8 cellular contexts compared by ENCODE assay signal in the genomic region with DNA sequence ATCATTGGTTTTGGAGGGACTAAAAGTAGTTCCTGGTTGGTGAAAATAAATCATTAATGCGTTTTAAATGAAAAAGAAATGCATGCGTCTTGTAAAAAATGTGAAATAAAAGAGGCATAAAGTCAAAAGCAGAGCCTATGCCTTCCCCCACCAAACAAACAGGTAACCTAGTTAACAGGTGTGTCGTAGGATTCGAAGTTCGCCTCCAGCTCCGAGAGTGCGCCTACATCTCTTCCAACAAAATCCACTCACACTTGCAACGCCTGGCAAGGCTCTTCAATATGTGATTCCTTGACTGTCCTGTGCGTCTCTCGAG. TPM values are rescaled to one million over a fixed set of nuclear protein-coding genes. Genes with fewer than 3 reads are reported as not detected.
DNase-seq lines count a peak whose midpoint lies in the region; ATAC-seq and TF ChIP-seq lines count a peak whose summit lies in the region.

No MANE protein-coding gene starts in this region.

- H3K9me3 Mint-ChIP-seq in type B pancreatic cell = no peaks in the 10 kb centered on the region

- peaks cover 11% of the 10 kb centered on the region for H3K36me3 Mint-ChIP-seq in type B pancreatic cell

- peak overlapping the region; percentile 97 for H3K4me3 Mint-ChIP-seq in type B pancreatic cell

- POLR2A ChIA-PET in A673 (lab: Charles Lee; ENCODE audit: low non-redundant PET) (no interaction called here), HEK293 (lab: Yijun Ruan, JAX) (interaction anchor here (0.7 to 4.2 kb wide), 11 partner anchors 12 to 209 kb away, joined by 3 to 60 read pairs (median 4); partner anchors contain the start of genes ELAC1 and ME2)

- intact Hi-C loops in A673 (cut with micrococcal nuclease; ENCODE audit: unreplicated experiment) = no loop called here
- intact Hi-C loops in ascending aorta (cut with DNase I) = no loop called here
- intact Hi-C loops in left lung (cut with DNase I) = no loop called here

- ATAC-seq in left lung (no peak), GM21367 (IDR thresholded peaks at IDR 0.05; ENCODE audit: unreplicated experiment) (no peak), GM18858 (IDR thresholded peaks at IDR 0.05; ENCODE audit: unreplicated experiment) (no peak)

- H3K27me3 Mint-ChIP-seq in type B pancreatic cell = peaks cover 3% of the 10 kb centered on the region

- H3K27me3 ChIP-seq in A673 (replicated peaks; ENCODE audit: insufficient read depth, low read depth, low read length, poor library complexity) (no peaks in the 10 kb centered on the region), ascending aorta (no peaks in the 10 kb centered on the region), left lung (no peaks in the 10 kb centered on the region)

- H3K27ac Mint-ChIP-seq in type B pancreatic cell = peak overlapping the region; percentile 99

- peak overlapping the region; percentile 80 for H3K4me3 ChIP-seq in A673 (ENCODE audit: low read depth, low read length, poor library complexity, severe bottlenecking)
- H3K4me3 ChIP-seq in HEK293 (ENCODE audit: low read depth, low read length) = peak overlapping the region; percentile 27
- peak overlapping the region; percentile 91 to 95 for H3K4me3 ChIP-seq in ascending aorta
- peak overlapping the region; percentile 54 to 68 for H3K4me3 ChIP-seq in left lung

- peaks cover 32% of the 10 kb centered on the region for H3K4me1 ChIP-seq in A673 (ENCODE audit: insufficient read depth, low read length, poor library complexity, severe bottlenecking)
- peaks cover 23% of the 10 kb centered on the region for H3K4me1 ChIP-seq in HEK293 (ENCODE audit: control insufficient read depth, insufficient read depth, low read length)
- peaks cover 3 to 31% of the 10 kb centered on the region in 2 donors for H3K4me1 ChIP-seq in ascending aorta
- peaks cover 12 to 57% of the 10 kb centered on the region in 2 donors for H3K4me1 ChIP-seq in left lung

- TSS peak; percentile 55 for BruUV-seq in A673 (replicated peaks; lab: Mats Ljungman, UMichigan)

- no peaks in the 10 kb centered on the region for H3K9me3 ChIP-seq in A673 (ENCODE audit: low read depth, low read length, poor library complexity, severe bottlenecking)
- H3K9me3 ChIP-seq in HEK293 (ENCODE audit: control insufficient read depth, insufficient read depth, low read depth, low read length) = no peaks in the 10 kb centered on the region
- no peaks in the 10 kb centered on the region for H3K9me3 ChIP-seq in ascending aorta
- H3K9me3 ChIP-seq in left lung = no peaks in the 10 kb centered on the region

- DNase-seq in A673 (ENCODE audit: low spot score) = no peak
- no peak for DNase-seq in ascending aorta (ENCODE audit: low spot score in 2 of 2)
- no peak for DNase-seq in left lung
- DNase-seq in type B pancreatic cell (ENCODE audit: extremely low spot score, unreplicated experiment) = no peak
- no peak for DNase-seq in NCI-H510A (lab: John Stamatoyannopoulos, UW)

- CTCF ChIA-PET in A673 (lab: Charles Lee) = interaction anchor here (0.7 kb wide), 1 partner anchor 210 kb away, joined by 4 read pairs; no protein-coding TSS in a partner anchor
- CTCF ChIA-PET in HEK293 (lab: Yijun Ruan, JAX) = interaction anchor here (0.9 to 2.1 kb wide), 2 partner anchors 22 to 82 kb away, joined by 4 to 13 read pairs; no protein-coding TSS in a partner anchor

- H3K27ac ChIP-seq in A673 (ENCODE audit: low read depth, low read length, poor library complexity, severe bottlenecking) = peak overlapping the region; percentile 89
- peak overlapping the region; percentile 100 for H3K27ac ChIP-seq in HEK293 (ENCODE audit: extremely low read depth, low read depth, low read length)
- H3K27ac ChIP-seq in ascending aorta = peak overlapping the region; percentile 92 to 99
- H3K27ac ChIP-seq in left lung = peak overlapping the region; percentile 96 to 99

- TF ChIP-seq CTCF in A673 (conservative IDR thresholded peaks at IDR 0.05; ENCODE audit: low read depth, low read length) (no peak), HEK293 (tag by site-specific recombination; IDR thresholded peaks at IDR 0.05) (no peak), ascending aorta (IDR thresholded peaks at IDR 0.05) (no peak), left lung (IDR thresholded peaks at IDR 0.05) (no peak), type B pancreatic cell (conservative IDR thresholded peaks at IDR 0.05) (no peak)

- H3K4me1 Mint-ChIP-seq in type B pancreatic cell (ENCODE audit: unreplicated experiment) = peaks cover 33% of the 10 kb centered on the region

- no peaks in the 10 kb centered on the region for H3K36me3 ChIP-seq in A673 (ENCODE audit: insufficient read depth, low read length, poor library complexity, severe bottlenecking)
- H3K36me3 ChIP-seq in HEK293 (ENCODE audit: control insufficient read depth in 2 of 2, insufficient read depth in 1 of 2, low read length in 2 of 2) = peaks cover 5 to 19% of the 10 kb centered on the region in 2 experiments
- H3K36me3 ChIP-seq in ascending aorta = no peaks in the 10 kb centered on the region
- peaks cover 0 to 14% of the 10 kb centered on the region in 2 donors for H3K36me3 ChIP-seq in left lung

TF ChIP-seq in HEK293, 187 proteins besides CTCF, POLR2A, EP300 and RAD21:
- TF ChIP-seq ZNF76 (tag by site-specific recombination; IDR thresholded peaks at IDR 0.05; ENCODE audit: borderline replicate concordance, low read depth) = no peak
- TF ChIP-seq SP3 (tag by site-specific recombination; IDR thresholded peaks at IDR 0.05) = no peak
- TF ChIP-seq, protein P1, sequence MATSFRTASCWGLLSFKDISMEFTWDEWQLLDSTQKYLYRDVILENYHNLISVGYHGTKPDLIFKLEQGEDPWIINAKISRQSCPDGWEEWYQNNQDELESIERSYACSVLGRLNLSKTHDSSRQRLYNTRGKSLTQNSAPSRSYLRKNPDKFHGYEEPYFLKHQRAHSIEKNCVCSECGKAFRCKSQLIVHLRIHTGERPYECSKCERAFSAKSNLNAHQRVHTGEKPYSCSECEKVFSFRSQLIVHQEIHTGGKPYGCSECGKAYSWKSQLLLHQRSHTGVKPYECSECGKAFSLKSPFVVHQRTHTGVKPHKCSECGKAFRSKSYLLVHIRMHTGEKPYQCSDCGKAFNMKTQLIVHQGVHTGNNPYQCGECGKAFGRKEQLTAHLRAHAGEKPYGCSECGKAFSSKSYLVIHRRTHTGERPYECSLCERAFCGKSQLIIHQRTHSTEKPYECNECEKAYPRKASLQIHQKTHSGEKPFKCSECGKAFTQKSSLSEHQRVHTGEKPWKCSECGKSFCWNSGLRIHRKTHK (tag by site-specific recombination; IDR thresholded peaks at IDR 0.05) = no peak
- TF ChIP-seq SCRT1 (tag by site-specific recombination; IDR thresholded peaks at IDR 0.05; ENCODE audit: borderline replicate concordance) = peak; percentile 56; the same call in 1 of the 2 replicates
- no peak for TF ChIP-seq ZNF426 (tag by site-specific recombination; IDR thresholded peaks at IDR 0.05)
- TF ChIP-seq PBX3 (CRISPR knock-in tag; IDR thresholded peaks at IDR 0.05) = no peak
- TF ChIP-seq ZNF837 (tag by site-specific recombination; IDR thresholded peaks at IDR 0.05) = no peak
- TF ChIP-seq ZNF404 (tag by site-specific recombination; IDR thresholded peaks at IDR 0.05) = no peak
- peak; percentile 76 for TF ChIP-seq SCRT2 (tag by site-specific recombination; IDR thresholded peaks at IDR 0.05)
- TF ChIP-seq GLI2 (tag by site-specific recombination; IDR thresholded peaks at IDR 0.05; ENCODE audit: borderline replicate concordance, low read depth) = no peak
- no peak for TF ChIP-seq SP7 (tag by site-specific recombination; IDR thresholded peaks at IDR 0.05)
- no peak for TF ChIP-seq ZNF362 (tag by site-specific recombination; IDR thresholded peaks at IDR 0.05)
- TF ChIP-seq ZNF776 (tag by site-specific recombination; IDR thresholded peaks at IDR 0.05; ENCODE audit: borderline replicate concordance) = no peak
- no peak for TF ChIP-seq ZNF394 (tag by site-specific recombination; IDR thresholded peaks at IDR 0.05; ENCODE audit: borderline replicate concordance)

RNA-seq across cellular contexts. Expression of gene SMAD4, which starts 0.7 kb away (rescaled TPM):
- 120 TPM in 2 replicates for total RNA-seq in A673 (2021)
- 196 TPM for total RNA-seq in ascending aorta
- 10 to 100 TPM; 90.7 to 92.2 TPM for total RNA-seq in left lung
- total RNA-seq in type B pancreatic cell (ENCODE audit: low replicate concordance) = 106 and 123 TPM in 2 replicates

Comparison
In these comparisons a context has a peak if more than half of its experiments do, and no peak if none do; other contexts are left out.
1. H3K4me3 ChIP-seq: peak in every context shown above with its lines; median percentile 93 in ascending aorta; 80 in A673; 61 in left lung; 27 in HEK293.